In the genomic region with DNA sequence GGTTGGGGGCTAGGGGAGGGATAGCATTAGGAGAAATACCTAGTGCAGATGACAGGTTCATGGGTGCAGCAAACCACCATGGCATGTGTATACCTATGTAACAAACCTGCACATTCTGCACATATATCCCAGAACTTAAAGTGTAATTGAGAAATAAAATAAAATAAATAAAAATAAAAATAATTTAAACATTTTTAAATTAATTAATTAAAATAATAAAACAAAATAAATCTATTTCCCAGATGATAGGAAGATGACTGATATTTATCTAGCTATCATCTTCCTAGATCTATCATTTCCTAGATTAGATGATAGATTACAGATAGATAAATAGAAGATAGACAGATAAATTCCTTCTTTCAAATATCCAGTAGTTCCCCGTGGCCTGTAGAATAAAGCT, we compare ENCODE assay signal across 11 cellular contexts.
"Had no signal": no experiment of that assay in that cellular context is flagged by ENCODE, and none has a peak within 500 bp of the region (broad histone marks: within the 10 kb centered on the region; RNA-seq: fewer than 3 reads in every experiment).

No MANE protein-coding gene starts in this region.

- DNase-seq: GM23248, GOT3, H7, H9, HCEC 1CT, HFFc6 had no signal

- H3K4me1 ChIP-seq: HAP-1 had no signal

- H3K27ac ChIP-seq: GM23248 had no signal

- H3K27ac Mint-ChIP-seq: GM23338, H9, HFFc6 had no signal

- H3K4me3 Mint-ChIP-seq: GM23338, H9, HFFc6 had no signal

- H3K9me3 Mint-ChIP-seq: GM23338, H9 had no signal

- H3K9ac ChIP-seq: GM23248 had no signal

- H3K4me1 Mint-ChIP-seq: GM23338, H9 had no signal

- H3K9me3 ChIP-seq: HAP-1 had no signal

- FAIRE-seq: H1, H54 had no signal

- H3K4me3 ChIP-seq: GM23248, GM23338, HAP-1 had no signal

- ATAC-seq: GM23338, HCT116 had no signal

- H3K36me3 ChIP-seq: HAP-1 had no signal
